Comparison of ENCODE assay signal across 7 cellular contexts in genomic region chr5:3022665-3023064, GRCh38.
"Had no signal": no experiment of that assay in that cellular context is flagged by ENCODE, and none has a peak within 500 bp of the region (broad histone marks: within the 10 kb centered on the region; RNA-seq: fewer than 3 reads in every experiment).

No MANE protein-coding gene starts in this region.

- H3K4me1 Mint-ChIP-seq: IgD-negative memory B cell had no signal

- DNase-seq: GM23248, GOT3, H7, HFFc6, KBM-7 had no signal

- H3K4me3 Mint-ChIP-seq: HFFc6, IgD-negative memory B cell had no signal

- ATAC-seq: HCT116 had no signal

- H3K27me3 Mint-ChIP-seq: IgD-negative memory B cell had no signal

- H3K27ac Mint-ChIP-seq: HFFc6, IgD-negative memory B cell had no signal
